1 cellular context compared by ENCODE assay signal in the genomic region with DNA sequence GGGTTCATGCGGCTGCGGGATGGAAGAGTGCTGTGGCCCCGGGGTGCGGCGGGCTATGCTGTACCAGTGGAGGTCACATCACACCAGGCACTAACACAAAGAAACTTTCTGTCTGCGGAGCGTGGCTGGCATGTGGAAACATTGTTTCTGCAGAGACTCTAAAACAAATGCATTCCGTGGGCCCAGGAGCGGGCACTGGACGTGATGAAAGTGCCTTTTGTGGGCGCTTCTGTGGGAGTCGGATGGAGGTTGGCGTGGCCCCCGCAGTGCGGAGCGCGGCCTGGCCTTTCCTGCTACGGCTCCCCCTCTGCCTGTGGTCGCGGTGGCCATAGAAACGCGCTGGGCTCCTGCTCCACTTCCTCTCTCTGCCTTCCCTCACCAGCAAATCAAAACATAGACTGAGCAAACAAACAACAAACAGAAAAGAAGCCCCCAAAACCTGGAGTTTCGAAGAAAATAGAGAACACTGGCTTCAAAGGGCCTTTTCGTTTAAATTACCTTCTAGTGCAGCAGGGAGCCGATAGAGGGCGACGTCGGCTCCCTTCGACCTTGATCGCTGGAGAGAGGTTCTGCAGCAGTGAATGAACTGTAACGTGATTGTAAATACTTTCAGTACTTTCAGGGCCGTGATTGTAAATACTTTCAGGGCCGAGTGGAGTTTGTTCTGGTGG.
TF ChIP-seq lines count a peak whose summit lies in the region.

No MANE protein-coding gene starts in this region.

TF ChIP-seq in GM23338, 12 proteins besides CTCF, POLR2A, EP300 and RAD21 (continued from another document):
- TF ChIP-seq, protein P1, sequence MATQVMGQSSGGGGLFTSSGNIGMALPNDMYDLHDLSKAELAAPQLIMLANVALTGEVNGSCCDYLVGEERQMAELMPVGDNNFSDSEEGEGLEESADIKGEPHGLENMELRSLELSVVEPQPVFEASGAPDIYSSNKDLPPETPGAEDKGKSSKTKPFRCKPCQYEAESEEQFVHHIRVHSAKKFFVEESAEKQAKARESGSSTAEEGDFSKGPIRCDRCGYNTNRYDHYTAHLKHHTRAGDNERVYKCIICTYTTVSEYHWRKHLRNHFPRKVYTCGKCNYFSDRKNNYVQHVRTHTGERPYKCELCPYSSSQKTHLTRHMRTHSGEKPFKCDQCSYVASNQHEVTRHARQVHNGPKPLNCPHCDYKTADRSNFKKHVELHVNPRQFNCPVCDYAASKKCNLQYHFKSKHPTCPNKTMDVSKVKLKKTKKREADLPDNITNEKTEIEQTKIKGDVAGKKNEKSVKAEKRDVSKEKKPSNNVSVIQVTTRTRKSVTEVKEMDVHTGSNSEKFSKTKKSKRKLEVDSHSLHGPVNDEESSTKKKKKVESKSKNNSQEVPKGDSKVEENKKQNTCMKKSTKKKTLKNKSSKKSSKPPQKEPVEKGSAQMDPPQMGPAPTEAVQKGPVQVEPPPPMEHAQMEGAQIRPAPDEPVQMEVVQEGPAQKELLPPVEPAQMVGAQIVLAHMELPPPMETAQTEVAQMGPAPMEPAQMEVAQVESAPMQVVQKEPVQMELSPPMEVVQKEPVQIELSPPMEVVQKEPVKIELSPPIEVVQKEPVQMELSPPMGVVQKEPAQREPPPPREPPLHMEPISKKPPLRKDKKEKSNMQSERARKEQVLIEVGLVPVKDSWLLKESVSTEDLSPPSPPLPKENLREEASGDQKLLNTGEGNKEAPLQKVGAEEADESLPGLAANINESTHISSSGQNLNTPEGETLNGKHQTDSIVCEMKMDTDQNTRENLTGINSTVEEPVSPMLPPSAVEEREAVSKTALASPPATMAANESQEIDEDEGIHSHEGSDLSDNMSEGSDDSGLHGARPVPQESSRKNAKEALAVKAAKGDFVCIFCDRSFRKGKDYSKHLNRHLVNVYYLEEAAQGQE (IDR thresholded peaks at IDR 0.05; ENCODE audit: unreplicated experiment), result no peak
- TF ChIP-seq EZH2 (IDR thresholded peaks at IDR 0.05; ENCODE audit: low read depth, unreplicated experiment) (no peak), NANOG (IDR thresholded peaks at IDR 0.05; ENCODE audit: borderline replicate concordance) (no peak), JUNB (IDR thresholded peaks at IDR 0.05; ENCODE audit: unreplicated experiment) (no peak)
- TF ChIP-seq, protein P2, sequence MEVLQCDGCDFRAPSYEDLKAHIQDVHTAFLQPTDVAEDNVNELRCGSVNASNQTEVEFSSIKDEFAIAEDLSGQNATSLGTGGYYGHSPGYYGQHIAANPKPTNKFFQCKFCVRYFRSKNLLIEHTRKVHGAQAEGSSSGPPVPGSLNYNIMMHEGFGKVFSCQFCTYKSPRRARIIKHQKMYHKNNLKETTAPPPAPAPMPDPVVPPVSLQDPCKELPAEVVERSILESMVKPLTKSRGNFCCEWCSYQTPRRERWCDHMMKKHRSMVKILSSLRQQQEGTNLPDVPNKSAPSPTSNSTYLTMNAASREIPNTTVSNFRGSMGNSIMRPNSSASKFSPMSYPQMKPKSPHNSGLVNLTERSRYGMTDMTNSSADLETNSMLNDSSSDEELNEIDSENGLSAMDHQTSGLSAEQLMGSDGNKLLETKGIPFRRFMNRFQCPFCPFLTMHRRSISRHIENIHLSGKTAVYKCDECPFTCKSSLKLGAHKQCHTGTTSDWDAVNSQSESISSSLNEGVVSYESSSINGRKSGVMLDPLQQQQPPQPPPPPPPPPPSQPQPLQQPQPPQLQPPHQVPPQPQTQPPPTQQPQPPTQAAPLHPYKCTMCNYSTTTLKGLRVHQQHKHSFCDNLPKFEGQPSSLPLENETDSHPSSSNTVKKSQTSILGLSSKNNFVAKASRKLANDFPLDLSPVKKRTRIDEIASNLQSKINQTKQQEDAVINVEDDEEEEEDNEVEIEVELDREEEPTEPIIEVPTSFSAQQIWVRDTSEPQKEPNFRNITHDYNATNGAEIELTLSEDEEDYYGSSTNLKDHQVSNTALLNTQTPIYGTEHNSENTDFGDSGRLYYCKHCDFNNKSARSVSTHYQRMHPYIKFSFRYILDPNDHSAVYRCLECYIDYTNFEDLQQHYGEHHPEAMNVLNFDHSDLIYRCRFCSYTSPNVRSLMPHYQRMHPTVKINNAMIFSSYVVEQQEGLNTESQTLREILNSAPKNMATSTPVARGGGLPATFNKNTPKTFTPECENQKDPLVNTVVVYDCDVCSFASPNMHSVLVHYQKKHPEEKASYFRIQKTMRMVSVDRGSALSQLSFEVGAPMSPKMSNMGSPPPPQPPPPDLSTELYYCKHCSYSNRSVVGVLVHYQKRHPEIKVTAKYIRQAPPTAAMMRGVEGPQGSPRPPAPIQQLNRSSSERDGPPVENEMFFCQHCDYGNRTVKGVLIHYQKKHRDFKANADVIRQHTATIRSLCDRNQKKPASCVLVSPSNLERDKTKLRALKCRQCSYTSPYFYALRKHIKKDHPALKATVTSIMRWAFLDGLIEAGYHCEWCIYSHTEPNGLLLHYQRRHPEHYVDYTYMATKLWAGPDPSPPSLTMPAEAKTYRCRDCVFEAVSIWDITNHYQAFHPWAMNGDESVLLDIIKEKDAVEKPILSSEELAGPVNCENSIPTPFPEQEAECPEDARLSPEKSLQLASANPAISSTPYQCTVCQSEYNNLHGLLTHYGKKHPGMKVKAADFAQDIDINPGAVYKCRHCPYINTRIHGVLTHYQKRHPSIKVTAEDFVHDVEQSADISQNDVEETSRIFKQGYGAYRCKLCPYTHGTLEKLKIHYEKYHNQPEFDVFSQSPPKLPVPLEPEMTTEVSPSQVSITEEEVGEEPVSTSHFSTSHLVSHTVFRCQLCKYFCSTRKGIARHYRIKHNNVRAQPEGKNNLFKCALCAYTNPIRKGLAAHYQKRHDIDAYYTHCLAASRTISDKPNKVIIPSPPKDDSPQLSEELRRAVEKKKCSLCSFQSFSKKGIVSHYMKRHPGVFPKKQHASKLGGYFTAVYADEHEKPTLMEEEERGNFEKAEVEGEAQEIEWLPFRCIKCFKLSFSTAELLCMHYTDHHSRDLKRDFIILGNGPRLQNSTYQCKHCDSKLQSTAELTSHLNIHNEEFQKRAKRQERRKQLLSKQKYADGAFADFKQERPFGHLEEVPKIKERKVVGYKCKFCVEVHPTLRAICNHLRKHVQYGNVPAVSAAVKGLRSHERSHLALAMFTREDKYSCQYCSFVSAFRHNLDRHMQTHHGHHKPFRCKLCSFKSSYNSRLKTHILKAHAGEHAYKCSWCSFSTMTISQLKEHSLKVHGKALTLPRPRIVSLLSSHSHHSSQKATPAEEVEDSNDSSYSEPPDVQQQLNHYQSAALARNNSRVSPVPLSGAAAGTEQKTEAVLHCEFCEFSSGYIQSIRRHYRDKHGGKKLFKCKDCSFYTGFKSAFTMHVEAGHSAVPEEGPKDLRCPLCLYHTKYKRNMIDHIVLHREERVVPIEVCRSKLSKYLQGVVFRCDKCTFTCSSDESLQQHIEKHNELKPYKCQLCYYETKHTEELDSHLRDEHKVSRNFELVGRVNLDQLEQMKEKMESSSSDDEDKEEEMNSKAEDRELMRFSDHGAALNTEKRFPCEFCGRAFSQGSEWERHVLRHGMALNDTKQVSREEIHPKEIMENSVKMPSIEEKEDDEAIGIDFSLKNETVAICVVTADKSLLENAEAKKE (CRISPR knock-in tag; IDR thresholded peaks at IDR 0.05), result no peak
TF ChIP-seq in GM23338: peak in this region for 0.
